In genomic region chr10:89466599-89467035, GRCh38 we compare ENCODE assay signal across 9 cellular contexts. TPM values are rescaled to one million over a fixed set of nuclear protein-coding genes. Genes with fewer than 3 reads are reported as not detected.
DNase-seq lines count a peak whose midpoint lies in the region; ATAC-seq and TF ChIP-seq lines count a peak whose summit lies in the region.
"Had no signal": no experiment of that assay in that cellular context is flagged by ENCODE, and none has a peak within 500 bp of the region (broad histone marks: within the 10 kb centered on the region; RNA-seq: fewer than 3 reads in every experiment).

No MANE protein-coding gene starts in this region.

- no peaks in the 10 kb centered on the region for H3K36me3 ChIP-seq in tibial nerve
- H3K36me3 ChIP-seq: BLaER1 treated with 17β-estradiol and CSF1 and Interleukin-3, amounts not matched to agents 10 nM and 100 nM had no signal

- H3K27ac ChIP-seq in foreskin keratinocyte (no peak overlapping the region), tibial nerve (no peak overlapping the region)
- H3K27ac ChIP-seq: BLaER1 treated with 17β-estradiol and CSF1 and Interleukin-3, amounts not matched to agents 10 nM and 100 nM had no signal

- H3K4me3 ChIP-seq in tibial nerve = no peak overlapping the region
- H3K4me3 ChIP-seq: BLaER1 treated with 17β-estradiol and CSF1 and Interleukin-3, amounts not matched to agents 10 nM and 100 nM had no signal

- DNase-seq in NCI-H345 (lab: John Stamatoyannopoulos, UW) = peak; percentile 1
- DNase-seq in NCI-H345 treated with DMSO at 0.1 percent for 48 hours (lab: John Stamatoyannopoulos, UW; ENCODE audit: unreplicated experiment) = no peak
- peak; percentile 25 for DNase-seq in RKO (ENCODE audit: low spot score)
- peak; percentile 90 to 96 for DNase-seq in foreskin keratinocyte
- no peak for DNase-seq in tibial nerve (ENCODE audit: low spot score in 2 of 2)
- no peak for DNase-seq in cortex of kidney (lab: John Stamatoyannopoulos, UW)

- peaks cover 32% of the 10 kb centered on the region for H3K4me1 ChIP-seq in foreskin keratinocyte
- peaks cover 0 to 35% (median 0%) of the 10 kb centered on the region in 4 donors for H3K4me1 ChIP-seq in tibial nerve

- ATAC-seq in foreskin keratinocyte (peak; percentile 96), GM18517 (IDR thresholded peaks at IDR 0.05; ENCODE audit: unreplicated experiment) (no peak), GM21786 (IDR thresholded peaks at IDR 0.05; ENCODE audit: unreplicated experiment) (no peak)

- TF ChIP-seq EP300 in tibial nerve (IDR thresholded peaks at IDR 0.05) = no peak

- TF ChIP-seq CTCF in foreskin keratinocyte (conservative IDR thresholded peaks at IDR 0.05) = peak; percentile 78
- TF ChIP-seq CTCF in tibial nerve (IDR thresholded peaks at IDR 0.05) = peak; percentile 31 to 55 (median 35)

- H3K27me3 ChIP-seq in foreskin keratinocyte = no peaks in the 10 kb centered on the region
- no peaks in the 10 kb centered on the region for H3K27me3 ChIP-seq in tibial nerve
- H3K27me3 ChIP-seq: BLaER1 treated with 17β-estradiol and CSF1 and Interleukin-3, amounts not matched to agents 10 nM and 100 nM had no signal

- no peak for TF ChIP-seq POLR2A in tibial nerve (IDR thresholded peaks at IDR 0.05)

- WGBS in tibial nerve, 2 donors = 37 to 40% methylated on average over 3 of the region's 3 CpGs

- no peaks in the 10 kb centered on the region for H3K9me3 ChIP-seq in tibial nerve
- H3K9me3 ChIP-seq: BLaER1 treated with 17β-estradiol and CSF1 and Interleukin-3, amounts not matched to agents 10 nM and 100 nM had no signal

RNA-seq across cellular contexts. Expression of gene IFIT5, which starts 52.2 kb away (rescaled TPM):
- 30.5 and 32.5 TPM in 2 replicates for total RNA-seq in foreskin keratinocyte
- 11.3 and 12.4 TPM in 2 replicates for polyA plus RNA-seq in foreskin keratinocyte
- 10 to 100 TPM; 16.2 to 25.3 (median 21.9) TPM for total RNA-seq in tibial nerve

Comparison
In these comparisons a context has a peak if more than half of its experiments do, and no peak if none do; other contexts are left out.
1. DNase-seq: peak in NCI-H345 (single experiment), RKO (single experiment) and foreskin keratinocyte (2 of 2); none in NCI-H345 treated with DMSO at 0.1 percent for 48 hours (single experiment), tibial nerve (0 of 2) and cortex of kidney (single experiment).